12 cellular contexts compared by ENCODE assay signal in genomic region chr3:27623085-27623753, GRCh38.
DNase-seq lines count a peak whose midpoint lies in the region; ATAC-seq and TF ChIP-seq lines count a peak whose summit lies in the region.
"Had no signal": no experiment of that assay in that cellular context is flagged by ENCODE, and none has a peak within 500 bp of the region (broad histone marks: within the 10 kb centered on the region; RNA-seq: fewer than 3 reads in every experiment).

No MANE protein-coding gene starts in this region.

- H3K27me3 Mint-ChIP-seq in activated CD4-positive, alpha-beta memory T cell treated with anti-CD3 and anti-CD28 coated beads for 36 hours = no peaks in the 10 kb centered on the region
- H3K27me3 Mint-ChIP-seq: activated naive CD4-positive, alpha-beta T cell treated with anti-CD3 and anti-CD28 coated beads, Interleukin-2, amount 10 ng/mL, durations not matched to agents 7 days and 5 days; progenitor cell of endocrine pancreas had no signal

- H3K4me3 Mint-ChIP-seq in activated CD4-positive, alpha-beta memory T cell treated with anti-CD3 and anti-CD28 coated beads for 36 hours = no peak overlapping the region
- H3K4me3 Mint-ChIP-seq: activated naive CD4-positive, alpha-beta T cell treated with anti-CD3 and anti-CD28 coated beads, Interleukin-2, amount 10 ng/mL, durations not matched to agents 7 days and 5 days; dendritic cell treated with granulocyte-macrophage colony-stimulating factor and Interleukin-4, amounts not matched to agents 40 ng/mL and 50 ng/mL, for 4 days; stimulated activated naive CD8-positive, alpha-beta T cell treated with anti-CD3 and anti-CD28 coated beads, Interleukin-15, amount 100 ng/mL, for 72 hours had no signal

- H3K36me3 Mint-ChIP-seq in activated CD4-positive, alpha-beta memory T cell treated with anti-CD3 and anti-CD28 coated beads for 36 hours = no peaks in the 10 kb centered on the region

- H3K4me1 Mint-ChIP-seq in activated CD4-positive, alpha-beta memory T cell treated with anti-CD3 and anti-CD28 coated beads for 36 hours (ENCODE audit: low read depth) = peaks cover 19% of the 10 kb centered on the region

- peaks cover 7% of the 10 kb centered on the region for H3K9me3 Mint-ChIP-seq in activated CD4-positive, alpha-beta memory T cell treated with anti-CD3 and anti-CD28 coated beads for 36 hours
- H3K9me3 Mint-ChIP-seq: activated naive CD4-positive, alpha-beta T cell treated with anti-CD3 and anti-CD28 coated beads, Interleukin-2, amount 10 ng/mL, durations not matched to agents 7 days and 5 days; dendritic cell treated with granulocyte-macrophage colony-stimulating factor and Interleukin-4, amounts not matched to agents 40 ng/mL and 50 ng/mL, for 4 days; stimulated activated naive CD8-positive, alpha-beta T cell treated with anti-CD3 and anti-CD28 coated beads, Interleukin-15, amount 100 ng/mL, for 72 hours had no signal

- TF ChIP-seq CTCF in omental fat pad (IDR thresholded peaks at IDR 0.05) = no peak

- intact Hi-C loops in Right ventricle myocardium superior (cut with DNase I) = no loop called here
- intact Hi-C loops in activated CD4-positive, alpha-beta memory T cell treated with anti-CD3 and anti-CD28 coated beads for 36 hours (cut with micrococcal nuclease) = no loop called here

- DNase-seq in DMS53 (lab: John Stamatoyannopoulos, UW) = peak; percentile 60
- peak; percentile 56 for DNase-seq in T1000 (lab: John Stamatoyannopoulos, UW)
- DNase-seq in Right ventricle myocardium superior = no peak
- no peak for DNase-seq in omental fat pad (ENCODE audit: low spot score)
- DNase-seq in activated CD4-positive, alpha-beta memory T cell treated with anti-CD3 and anti-CD28 coated beads for 36 hours = no peak
- DNase-seq in stimulated activated CD4-positive, alpha-beta T cell treated with anti-CD3 and anti-CD28 coated beads, Interleukin-15, amount 100 ng/mL, for 24 hours = no peak
- no peak for DNase-seq in kidney glomerular epithelial cell (lab: John Stamatoyannopoulos, UW)
- DNase-seq in dedifferentiated amniotic fluid mesenchymal stem cell (ENCODE audit: extremely low spot score) = no peak
- DNase-seq: activated naive CD4-positive, alpha-beta T cell treated with anti-CD3 and anti-CD28 coated beads, Interleukin-2, amount 10 ng/mL, durations not matched to agents 7 days and 5 days; stimulated activated naive CD8-positive, alpha-beta T cell treated with anti-CD3 and anti-CD28 coated beads, Interleukin-15, amount 100 ng/mL, for 72 hours had no signal

- ATAC-seq in Right ventricle myocardium superior (ENCODE audit: poor library complexity) (peak; percentile 77), omental fat pad (ENCODE audit: low FRiP score) (peak; percentile 23)
- ATAC-seq: stimulated activated naive CD8-positive, alpha-beta T cell treated with anti-CD3 and anti-CD28 coated beads, Interleukin-15, amount 100 ng/mL, for 72 hours had no signal

- no peak overlapping the region for H3K27ac Mint-ChIP-seq in activated CD4-positive, alpha-beta memory T cell treated with anti-CD3 and anti-CD28 coated beads for 36 hours
- H3K27ac Mint-ChIP-seq: activated naive CD4-positive, alpha-beta T cell treated with anti-CD3 and anti-CD28 coated beads, Interleukin-2, amount 10 ng/mL, durations not matched to agents 7 days and 5 days; dendritic cell treated with granulocyte-macrophage colony-stimulating factor and Interleukin-4, amounts not matched to agents 40 ng/mL and 50 ng/mL, for 4 days; progenitor cell of endocrine pancreas; stimulated activated naive CD8-positive, alpha-beta T cell treated with anti-CD3 and anti-CD28 coated beads, Interleukin-15, amount 100 ng/mL, for 72 hours had no signal

- CTCF ChIA-PET in activated CD4-positive, alpha-beta memory T cell treated with anti-CD3 and anti-CD28 coated beads for 36 hours (lab: Charles Lee) = no interaction called here

- POLR2A ChIA-PET in activated CD4-positive, alpha-beta memory T cell treated with anti-CD3 and anti-CD28 coated beads for 36 hours (lab: Charles Lee) = no interaction called here

Comparison
In these comparisons a context has a peak if more than half of its experiments do, and no peak if none do; other contexts are left out.
1. DNase-seq: peak in DMS53 (single experiment) and T1000 (single experiment); none in Right ventricle myocardium superior (single experiment), omental fat pad (single experiment), activated CD4-positive, alpha-beta memory T cell treated with anti-CD3 and anti-CD28 coated beads for 36 hours (single experiment), stimulated activated CD4-positive, alpha-beta T cell treated with anti-CD3 and anti-CD28 coated beads, Interleukin-15, amount 100 ng/mL, for 24 hours (single experiment), kidney glomerular epithelial cell (single experiment) and dedifferentiated amniotic fluid mesenchymal stem cell (single experiment).